9 cellular contexts compared by ENCODE assay signal in the genomic region with DNA sequence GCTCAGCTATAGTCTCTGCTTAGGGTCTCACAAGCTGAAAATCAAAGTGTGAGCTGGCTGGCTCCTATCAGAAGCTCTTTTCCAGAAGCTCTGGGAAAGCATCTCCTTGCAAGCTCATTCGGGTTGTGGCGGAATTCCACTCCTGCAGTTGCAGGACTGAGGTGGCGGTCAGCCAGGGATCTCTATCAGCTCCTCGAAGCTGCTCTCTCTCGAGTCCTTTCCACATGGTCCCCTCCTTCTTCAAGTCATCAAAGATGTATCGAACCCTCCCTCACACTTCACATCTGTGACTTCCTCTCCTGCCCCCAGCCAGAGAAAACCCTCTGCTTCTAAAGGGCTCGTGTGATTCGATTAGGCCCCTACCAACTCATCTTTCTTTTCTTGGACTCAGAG.
DNase-seq lines count a peak whose midpoint lies in the region; ATAC-seq and TF ChIP-seq lines count a peak whose summit lies in the region.
"Had no signal": no experiment of that assay in that cellular context is flagged by ENCODE, and none has a peak within 500 bp of the region (broad histone marks: within the 10 kb centered on the region; RNA-seq: fewer than 3 reads in every experiment).

No MANE protein-coding gene starts in this region.

- no peaks in the 10 kb centered on the region for H3K36me3 ChIP-seq in HUES48 (ENCODE audit: control insufficient read depth, insufficient read depth, low read length)
- no peaks in the 10 kb centered on the region for H3K36me3 ChIP-seq in smooth muscle cell (ENCODE audit: low read depth)

- H3K27ac ChIP-seq in HUES48 (ENCODE audit: low read depth, low read length) = peak overlapping the region; percentile 51
- peak overlapping the region; percentile 94 for H3K27ac ChIP-seq in smooth muscle cell (ENCODE audit: low read depth)

- 26% methylated on average over 8 of the region's 8 CpGs for WGBS in smooth muscle cell (ENCODE audit: low lambda C conversion rate)

- H3K4me3 ChIP-seq in HUES48 (ENCODE audit: low read depth, low read length) (no peak overlapping the region), cardiac fibroblast (replicated peaks in 1 of 2; ENCODE audit: low read depth in 2 of 2, low read length in 2 of 2) (no peak overlapping the region), smooth muscle cell (no peak overlapping the region)

- H2AFZ ChIP-seq in smooth muscle cell (ENCODE audit: low read depth) = no peak overlapping the region

- H3K9me3 ChIP-seq in HUES48 (ENCODE audit: control insufficient read depth, insufficient read depth, low read length) (no peaks in the 10 kb centered on the region), smooth muscle cell (replicated peaks; ENCODE audit: low read depth) (no peaks in the 10 kb centered on the region)

- DNase-seq in cardiac fibroblast (ENCODE audit: low read depth in 2 of 2) (peak; percentile 43 to 85), islet precursor cell (peak; percentile 79), smooth muscle cell (lab: John Stamatoyannopoulos, UW; ENCODE audit: unreplicated experiment) (no peak), RPMI8226 (no peak), NCI-H510A treated with DMSO at 0.1 percent for 48 hours (lab: John Stamatoyannopoulos, UW) (no peak), cerebellar nuclear complex (lab: John Stamatoyannopoulos, UW) (no peak)
- DNase-seq: NCI-H2171 had no signal

- no peak for ATAC-seq in HG03135 (IDR thresholded peaks at IDR 0.05; ENCODE audit: unreplicated experiment)

- H3K4me1 ChIP-seq in HUES48 (ENCODE audit: control insufficient read depth, insufficient read depth, low read length) (peaks cover 26% of the 10 kb centered on the region), smooth muscle cell (ENCODE audit: low read depth) (peaks cover 60% of the 10 kb centered on the region)

- peaks cover 37% of the 10 kb centered on the region for H3F3A ChIP-seq in smooth muscle cell (ENCODE audit: low read depth)

- H3K79me2 ChIP-seq in smooth muscle cell (ENCODE audit: low read depth) = no peaks in the 10 kb centered on the region

- H3K27me3 ChIP-seq in HUES48 (ENCODE audit: control insufficient read depth, insufficient read depth, low read length) = no peaks in the 10 kb centered on the region
- no peaks in the 10 kb centered on the region for H3K27me3 ChIP-seq in smooth muscle cell (ENCODE audit: low read depth)

- TF ChIP-seq CTCF in cardiac fibroblast (IDR thresholded peaks at IDR 0.05; ENCODE audit: low read depth, low read length) (no peak), smooth muscle cell (IDR thresholded peaks at IDR 0.05; ENCODE audit: borderline replicate concordance, insufficient read depth, poor library complexity, severe bottlenecking) (no peak)

- peak overlapping the region; percentile 77 for H3K4me2 ChIP-seq in smooth muscle cell

- H3K9ac ChIP-seq in HUES48 (ENCODE audit: low read depth, low read length) = no peak overlapping the region
- H3K9ac ChIP-seq in smooth muscle cell (ENCODE audit: low read depth) = no peak overlapping the region

- no peaks in the 10 kb centered on the region for H4K20me1 ChIP-seq in smooth muscle cell (ENCODE audit: low read depth)

Comparison
In these comparisons a context has a peak if more than half of its experiments do, and no peak if none do; other contexts are left out.
1. DNase-seq: peak in cardiac fibroblast (2 of 2) and islet precursor cell (single experiment); none in smooth muscle cell (single experiment), RPMI8226 (single experiment), NCI-H510A treated with DMSO at 0.1 percent for 48 hours (single experiment) and cerebellar nuclear complex (0 of 2).